18 cellular contexts compared by ENCODE assay signal in genomic region chr20:45887346-45887715, GRCh38. TPM values are rescaled to one million over a fixed set of nuclear protein-coding genes. Genes with fewer than 3 reads are reported as not detected.
DNase-seq lines count a peak whose midpoint lies in the region; ATAC-seq and TF ChIP-seq lines count a peak whose summit lies in the region.
"Had no signal": no experiment of that assay in that cellular context is flagged by ENCODE, and none has a peak within 500 bp of the region (broad histone marks: within the 10 kb centered on the region; RNA-seq: fewer than 3 reads in every experiment).

SPATA25 (minus strand) TSS chr20:45887622; CDS start chr20:45887590, 32 bp downstream.

- no peak within 1 kb of the TSS for H3K23ac ChIP-seq in trophoblast cell (ENCODE audit: low read length)

- no peak within 1 kb of the TSS for H2BK120ac ChIP-seq in trophoblast cell (ENCODE audit: insufficient read depth, low read length, poor library complexity)

- H3K9me3 Mint-ChIP-seq in CD4-positive, CD25-positive, alpha-beta regulatory T cell, result no peaks in the 10 kb centered on the region
- no peaks in the 10 kb centered on the region for H3K9me3 Mint-ChIP-seq in CD8-positive, alpha-beta memory T cell
- no peaks in the 10 kb centered on the region for H3K9me3 Mint-ChIP-seq in nephron
- no peaks in the 10 kb centered on the region for H3K9me3 Mint-ChIP-seq in Calu3 (ENCODE audit: low read depth, unreplicated experiment)
- no peaks in the 10 kb centered on the region for H3K9me3 Mint-ChIP-seq in activated CD4-positive, alpha-beta memory T cell treated with anti-CD3 and anti-CD28 coated beads for 36 hours

- peaks cover 4% of the 10 kb centered on the region for H3K79me2 ChIP-seq in trophoblast cell (ENCODE audit: control insufficient read depth, insufficient read depth, low read length, poor library complexity)

- H4K8ac ChIP-seq in trophoblast cell (ENCODE audit: low read depth, low read length), result no peak within 1 kb of the TSS

- peaks cover 18 to 66% (median 24%) of the 10 kb centered on the region in 4 donors for H3K4me1 Mint-ChIP-seq in CD4-positive, CD25-positive, alpha-beta regulatory T cell
- H3K4me1 Mint-ChIP-seq in CD8-positive, alpha-beta memory T cell, result peaks cover 29 to 51% (median 47%) of the 10 kb centered on the region in 3 donors
- H3K4me1 Mint-ChIP-seq in nephron, result peaks cover 13% of the 10 kb centered on the region
- H3K4me1 Mint-ChIP-seq in Calu3 (ENCODE audit: low read depth, unreplicated experiment), result peaks cover 6% of the 10 kb centered on the region
- H3K4me1 Mint-ChIP-seq in activated CD4-positive, alpha-beta memory T cell treated with anti-CD3 and anti-CD28 coated beads for 36 hours (ENCODE audit: low read depth), result peaks cover 43% of the 10 kb centered on the region

- no peak within 1 kb of the TSS for H3K4ac ChIP-seq in trophoblast cell (ENCODE audit: low read depth, low read length)

- H2AK5ac ChIP-seq in trophoblast cell (ENCODE audit: low read length), result no peak within 1 kb of the TSS

- no peaks in the 10 kb centered on the region for H3K27me3 Mint-ChIP-seq in CD4-positive, CD25-positive, alpha-beta regulatory T cell
- H3K27me3 Mint-ChIP-seq in CD8-positive, alpha-beta memory T cell, result no peaks in the 10 kb centered on the region
- H3K27me3 Mint-ChIP-seq in nephron (ENCODE audit: low read depth) (no peaks in the 10 kb centered on the region), Calu3 (ENCODE audit: unreplicated experiment) (no peaks in the 10 kb centered on the region)
- H3K27me3 Mint-ChIP-seq in activated CD4-positive, alpha-beta memory T cell treated with anti-CD3 and anti-CD28 coated beads for 36 hours, result no peaks in the 10 kb centered on the region

- peak within 1 kb of the TSS in 3 of 4 donors; percentile 3 to 61 (median 26) for H3K4me3 Mint-ChIP-seq in CD4-positive, CD25-positive, alpha-beta regulatory T cell
- H3K4me3 Mint-ChIP-seq in CD8-positive, alpha-beta memory T cell, result peak within 1 kb of the TSS in 1 of 7 donors; percentile 84
- peak within 1 kb of the TSS in 2 of 3 experiments; percentile 27 to 47 for H3K4me3 Mint-ChIP-seq in nephron
- no peak within 1 kb of the TSS for H3K4me3 Mint-ChIP-seq in Calu3 (ENCODE audit: low read depth, unreplicated experiment)
- H3K4me3 Mint-ChIP-seq in activated CD4-positive, alpha-beta memory T cell treated with anti-CD3 and anti-CD28 coated beads for 36 hours, result no peak within 1 kb of the TSS

- TF ChIP-seq CTCF in ascending aorta (IDR thresholded peaks at IDR 0.05) (no peak), nephron (IDR thresholded peaks at IDR 0.05; ENCODE audit: unreplicated experiment in 3 of 3) (no peak), Calu3 (IDR thresholded peaks at IDR 0.05; ENCODE audit: unreplicated experiment) (no peak)

- peaks cover 16% of the 10 kb centered on the region for H3K36me3 ChIP-seq in CD4-positive, CD25-positive, alpha-beta regulatory T cell (ENCODE audit: control insufficient read depth, insufficient read depth, low read length)
- H3K36me3 ChIP-seq in CD8-positive, alpha-beta memory T cell (ENCODE audit: insufficient read depth, low read length), result peaks cover 6% of the 10 kb centered on the region
- H3K36me3 ChIP-seq in ascending aorta (peaks cover 13 to 44% of the 10 kb centered on the region in 2 donors), trophoblast cell (ENCODE audit: control insufficient read depth in 1 of 2, insufficient read depth in 2 of 2, low read length in 2 of 2) (peaks cover 16 to 18% of the 10 kb centered on the region in 2 experiments)

- no peak for ATAC-seq in CD4-positive, CD25-positive, alpha-beta regulatory T cell (ENCODE audit: low read depth in 2 of 2)

- H3K27me3 ChIP-seq in CD4-positive, CD25-positive, alpha-beta regulatory T cell (ENCODE audit: control insufficient read depth, insufficient read depth, low read length), result no peaks in the 10 kb centered on the region
- no peaks in the 10 kb centered on the region for H3K27me3 ChIP-seq in CD8-positive, alpha-beta memory T cell (ENCODE audit: insufficient read depth, low read length, poor library complexity, severe bottlenecking)
- H3K27me3 ChIP-seq in ascending aorta, result no peaks in the 10 kb centered on the region
- no peaks in the 10 kb centered on the region for H3K27me3 ChIP-seq in trophoblast cell (ENCODE audit: insufficient read depth, low read length)
- H3K27me3 ChIP-seq: BE2C, MG63 had no signal

- no peak within 1 kb of the TSS for H2BK5ac ChIP-seq in trophoblast cell (ENCODE audit: low read depth, low read length, poor library complexity)

- CTCF ChIA-PET in CD8-positive, alpha-beta memory T cell (lab: Charles Lee), result interaction anchor here (7.1 kb wide), 1 partner anchor 47 kb away, joined by 39 read pairs; the partner anchor contains the start of gene PCIF1
- CTCF ChIA-PET in Calu3 (lab: Charles Lee), result no interaction called here
- CTCF ChIA-PET in activated CD4-positive, alpha-beta memory T cell treated with anti-CD3 and anti-CD28 coated beads for 36 hours (lab: Charles Lee), result no interaction called here

- POLR2A ChIA-PET in CD8-positive, alpha-beta memory T cell (lab: Charles Lee), result no interaction called here
- POLR2A ChIA-PET in activated CD4-positive, alpha-beta memory T cell treated with anti-CD3 and anti-CD28 coated beads for 36 hours (lab: Charles Lee), result no interaction called here

- H3K36me3 Mint-ChIP-seq in CD4-positive, CD25-positive, alpha-beta regulatory T cell, result peaks cover 18% of the 10 kb centered on the region
- H3K36me3 Mint-ChIP-seq in CD8-positive, alpha-beta memory T cell, result peaks cover 0 to 31% (median 2%) of the 10 kb centered on the region in 3 donors
- H3K36me3 Mint-ChIP-seq in nephron (ENCODE audit: low read depth) (peaks cover 25% of the 10 kb centered on the region), Calu3 (ENCODE audit: insufficient read depth, unreplicated experiment) (peaks cover 45% of the 10 kb centered on the region)
- H3K36me3 Mint-ChIP-seq in activated CD4-positive, alpha-beta memory T cell treated with anti-CD3 and anti-CD28 coated beads for 36 hours, result peaks cover 16% of the 10 kb centered on the region

- no peaks in the 10 kb centered on the region for H3K9me3 ChIP-seq in CD4-positive, CD25-positive, alpha-beta regulatory T cell (ENCODE audit: control insufficient read depth in 2 of 2, low read length in 2 of 2)
- H3K9me3 ChIP-seq in CD8-positive, alpha-beta memory T cell (ENCODE audit: low read length), result no peaks in the 10 kb centered on the region
- H3K9me3 ChIP-seq in ascending aorta (no peaks in the 10 kb centered on the region), trophoblast cell (ENCODE audit: insufficient read depth, low read depth, low read length) (no peaks in the 10 kb centered on the region)
- H3K9me3 ChIP-seq: BE2C, Caco-2, HAP-1, MG63 had no signal

- WGBS in trophoblast cell (ENCODE audit: extremely low coverage, insufficient coverage, insufficient read length), result 100% methylated on average over 1 of the region's 8 CpGs

- no peak within 1 kb of the TSS for H2BK12ac ChIP-seq in trophoblast cell (ENCODE audit: low read length)

- peak within 1 kb of the TSS in 1 of 3 donors; percentile 92 for H3K27ac Mint-ChIP-seq in CD4-positive, CD25-positive, alpha-beta regulatory T cell
- peak within 1 kb of the TSS in 5 of 8 donors; percentile 28 to 70 (median 51) for H3K27ac Mint-ChIP-seq in CD8-positive, alpha-beta memory T cell
- H3K27ac Mint-ChIP-seq in nephron (no peak within 1 kb of the TSS), Calu3 (ENCODE audit: unreplicated experiment) (no peak within 1 kb of the TSS)
- no peak within 1 kb of the TSS for H3K27ac Mint-ChIP-seq in activated CD4-positive, alpha-beta memory T cell treated with anti-CD3 and anti-CD28 coated beads for 36 hours

- BruUV-seq in Calu3 (replicated peaks; lab: Mats Ljungman, UMichigan), result no TSS peak

- no peak within 1 kb of the TSS for H4K12ac ChIP-seq in trophoblast cell (ENCODE audit: low read depth, low read length)

- H3K27ac ChIP-seq in CD4-positive, CD25-positive, alpha-beta regulatory T cell (ENCODE audit: insufficient read depth, low read length, poor library complexity, severe bottlenecking), result no peak within 1 kb of the TSS
- no peak within 1 kb of the TSS for H3K27ac ChIP-seq in CD8-positive, alpha-beta memory T cell (ENCODE audit: low read depth, low read length)
- H3K27ac ChIP-seq in ascending aorta, result no peak within 1 kb of the TSS
- no peak within 1 kb of the TSS for H3K27ac ChIP-seq in trophoblast cell (ENCODE audit: low read depth, low read length)

- intact Hi-C loops in ascending aorta (cut with DNase I), result no loop called here
- intact Hi-C loops in Calu3 (cut with micrococcal nuclease; ENCODE audit: unreplicated experiment), result no loop called here
- intact Hi-C loops in activated CD4-positive, alpha-beta memory T cell treated with anti-CD3 and anti-CD28 coated beads for 36 hours (cut with micrococcal nuclease), result loop anchor here (5.0 to 10.0 kb wide), 2 partner anchors 53 to 95 kb away; partner anchors contain the start of genes DNTTIP1, SNX21 and WFDC3

- H3K4me3 ChIP-seq in CD4-positive, CD25-positive, alpha-beta regulatory T cell (ENCODE audit: low read depth, low read length), result no peak within 1 kb of the TSS
- H3K4me3 ChIP-seq in CD8-positive, alpha-beta memory T cell (ENCODE audit: low read length), result no peak within 1 kb of the TSS
- H3K4me3 ChIP-seq in ascending aorta, result no peak within 1 kb of the TSS
- H3K4me3 ChIP-seq in trophoblast cell (ENCODE audit: low read depth, low read length), result no peak within 1 kb of the TSS
- H3K4me3 ChIP-seq: HAP-1, MG63 had no signal

- H3K4me2 ChIP-seq in trophoblast cell (ENCODE audit: low read length), result no peak within 1 kb of the TSS

- no peak for DNase-seq in CD4-positive, CD25-positive, alpha-beta regulatory T cell
- DNase-seq in CD8-positive, alpha-beta memory T cell, result peak in 1 of 5 donors; percentile 27
- no peak for DNase-seq in ascending aorta (ENCODE audit: low spot score in 2 of 2)
- no peak for DNase-seq in Calu3
- no peak for DNase-seq in trophoblast cell
- no peak for DNase-seq in OCI-M1 (lab: John Stamatoyannopoulos, UW)
- DNase-seq in activated CD4-positive, alpha-beta memory T cell treated with anti-CD3 and anti-CD28 coated beads for 36 hours, result no peak
- DNase-seq: BE2C, Caco-2, KG1, MG63, NCI-H1105 treated with DMSO at 0.1 percent for 48 hours, NCI-H187, NCI-H446 treated with DMSO at 0.1 percent for 48 hours, NCI-H774, SW 1271 had no signal

- H3K79me1 ChIP-seq in trophoblast cell (ENCODE audit: low read length), result peaks cover 9% of the 10 kb centered on the region

- no peak within 1 kb of the TSS for H2AFZ ChIP-seq in trophoblast cell (ENCODE audit: insufficient read depth, low read length, poor library complexity)

- H3K9ac ChIP-seq in trophoblast cell (ENCODE audit: low read length), result no peak within 1 kb of the TSS

- no peak within 1 kb of the TSS for H4K91ac ChIP-seq in trophoblast cell (ENCODE audit: low read depth, low read length)

- no peak within 1 kb of the TSS for H3K18ac ChIP-seq in trophoblast cell (ENCODE audit: low read length)

- peaks cover 46% of the 10 kb centered on the region for H3K4me1 ChIP-seq in CD4-positive, CD25-positive, alpha-beta regulatory T cell (ENCODE audit: control insufficient read depth, insufficient read depth, low read length, poor library complexity, severe bottlenecking)
- H3K4me1 ChIP-seq in CD8-positive, alpha-beta memory T cell (ENCODE audit: insufficient read depth, low read length), result peaks cover 17% of the 10 kb centered on the region
- peaks cover 8 to 12% of the 10 kb centered on the region in 2 donors for H3K4me1 ChIP-seq in ascending aorta
- peaks cover 9 to 14% of the 10 kb centered on the region in 2 experiments for H3K4me1 ChIP-seq in trophoblast cell (ENCODE audit: control insufficient read depth in 1 of 2, insufficient read depth in 2 of 2, low read length in 2 of 2)
- H3K4me1 ChIP-seq: BE2C had no signal

- H3K14ac ChIP-seq in trophoblast cell (ENCODE audit: low read length), result no peak within 1 kb of the TSS

RNA-seq across cellular contexts. Expression of gene SPATA25, which starts in this region (rescaled TPM):
- 0.54 TPM for total RNA-seq in CD4-positive, CD25-positive, alpha-beta regulatory T cell
- not detected for polyA plus RNA-seq in CD4-positive, CD25-positive, alpha-beta regulatory T cell
- total RNA-seq in CD8-positive, alpha-beta memory T cell, result 1 to 10 TPM in 1 of 2 experiments, under 1 TPM in 1; 0.98 to 1.9 TPM
- polyA plus RNA-seq in CD8-positive, alpha-beta memory T cell, result not detected
- total RNA-seq in ascending aorta, result 32.8 TPM
- total RNA-seq in Calu3 (2022), result 3.8 and 5.8 TPM in 2 replicates
- polyA plus RNA-seq in trophoblast cell (2013), result 0.11 and 0.17 TPM in 2 replicates
- under 1 TPM; 0.50 to 0.63 TPM for total RNA-seq in activated CD4-positive, alpha-beta memory T cell treated with anti-CD3 and anti-CD28 coated beads for 36 hours

Comparison
In these comparisons a context has a peak if more than half of its experiments do, and no peak if none do; other contexts are left out.
1. H3K27ac Mint-ChIP-seq: peak in CD8-positive, alpha-beta memory T cell (5 of 8); none in nephron (0 of 3), Calu3 (single experiment) and activated CD4-positive, alpha-beta memory T cell treated with anti-CD3 and anti-CD28 coated beads for 36 hours (single experiment).
2. H3K4me3 Mint-ChIP-seq: peak in CD4-positive, CD25-positive, alpha-beta regulatory T cell (3 of 4) and nephron (2 of 3); none in Calu3 (single experiment) and activated CD4-positive, alpha-beta memory T cell treated with anti-CD3 and anti-CD28 coated beads for 36 hours (single experiment).